8 cellular contexts compared by ENCODE assay signal in genomic region chr16:46929378-46930332, GRCh38. TPM values are rescaled to one million over a fixed set of nuclear protein-coding genes. Genes with fewer than 3 reads are reported as not detected.
DNase-seq lines count a peak whose midpoint lies in the region; ATAC-seq and TF ChIP-seq lines count a peak whose summit lies in the region.

No MANE protein-coding gene starts in this region.

- H3K9me3 ChIP-seq in Peyer's patch (no peaks in the 10 kb centered on the region), testis (no peaks in the 10 kb centered on the region)

- H3K27ac ChIP-seq in Peyer's patch (no peak overlapping the region), testis (peak overlapping the region in 1 of 2 donors; percentile 53)

- 45 to 74% methylated on average over 19 to 42 of the region's 43 CpGs for WGBS in testis, 2 donors

- H3K36me3 ChIP-seq in Peyer's patch (no peaks in the 10 kb centered on the region), testis (ENCODE audit: low read depth, missing control alignments) (no peaks in the 10 kb centered on the region)

- H3K27me3 ChIP-seq in Peyer's patch (no peaks in the 10 kb centered on the region), testis (no peaks in the 10 kb centered on the region)

- TF ChIP-seq POLR2A in Peyer's patch (IDR thresholded peaks at IDR 0.05) (no peak), testis (IDR thresholded peaks at IDR 0.05) (no peak)

- H3K4me1 ChIP-seq in Peyer's patch (peaks cover 0 to 6% (median 0%) of the 10 kb centered on the region in 4 donors), testis (peaks cover 8% of the 10 kb centered on the region)

- DNase-seq in NCI-H510A treated with DMSO at 0.1 percent for 48 hours (lab: John Stamatoyannopoulos, UW) (peak; percentile 61), NCI-H510A (lab: John Stamatoyannopoulos, UW) (no peak), Peyer's patch (peak; percentile 61 to 86 (median 84)), foreskin melanocyte (peak; percentile 42), nucleus accumbens (lab: John Stamatoyannopoulos, UW) (peak in 51 of 56 donors; percentile 23 to 89 (median 59)), testis (peak; percentile 85)
- DNase-seq in activated effector memory CD4-positive, alpha-beta T cell treated with Interleukin-2 at 50 U/mL for 16 hours, result peak; percentile 42

- TF ChIP-seq CTCF in Peyer's patch (IDR thresholded peaks at IDR 0.05), result peak; percentile 54 to 86 (median 75)
- peak; percentile 77 to 94 (median 90) for TF ChIP-seq CTCF in testis (IDR thresholded peaks at IDR 0.05)

- peak; percentile 65 for ATAC-seq in HG02852 (IDR thresholded peaks at IDR 0.05; ENCODE audit: unreplicated experiment)

- intact Hi-C loops in testis (cut with DNase I; ENCODE audit: low total_unique reads), result no loop called here

- H3K4me3 ChIP-seq in Peyer's patch (peak overlapping the region in 1 of 4 donors; percentile 13), testis (peak overlapping the region in 1 of 2 donors; percentile 15)

RNA-seq across cellular contexts. Expression of gene DNAJA2, which starts 43.8 kb away (rescaled TPM):
- 10 to 100 TPM; 30.5 to 45.7 (median 36.5) TPM for total RNA-seq in Peyer's patch
- 10 to 100 TPM; 51.5 to 68.4 TPM for total RNA-seq in testis
- 94.5 TPM for polyA plus RNA-seq in testis (ENCODE audit: insufficient read depth, low read depth, low replicate concordance)

RNA-seq across cellular contexts. Expression of gene GPT2, which starts 45.5 kb away (rescaled TPM):
- total RNA-seq in Peyer's patch, result 10 to 100 TPM in 3 of 4 donors, 1 to 10 TPM in 1; 9.6 to 23.1 (median 18.2) TPM
- 10 to 100 TPM; 46.6 to 80.6 TPM for total RNA-seq in testis
- 38.8 TPM for polyA plus RNA-seq in testis (ENCODE audit: insufficient read depth, low read depth, low replicate concordance)
